1 cellular context compared by ENCODE assay signal in genomic region chr3:50268276-50268675, GRCh38.
TF ChIP-seq lines count a peak whose summit lies in the region.

No MANE protein-coding gene starts in this region.

TF ChIP-seq in HepG2, 621 proteins besides CTCF, POLR2A, EP300 and RAD21:
- TF ChIP-seq MNT (IDR thresholded peaks at IDR 0.05), result peak; percentile 87
- TF ChIP-seq NFIB (CRISPR knock-in tag; IDR thresholded peaks at IDR 0.05; ENCODE audit: borderline replicate concordance), result no peak
- 0 out of 2 replicates have a peak, but pooled peaks have one; percentile 11 for TF ChIP-seq ZBTB26 (CRISPR knock-in tag; IDR thresholded peaks at IDR 0.05; ENCODE audit: borderline replicate concordance)
- 0 out of 2 replicates have a peak, but pooled peaks have one; percentile 3 for TF ChIP-seq ZC3H13 (CRISPR knock-in tag; IDR thresholded peaks at IDR 0.05)
- TF ChIP-seq, protein P1, sequence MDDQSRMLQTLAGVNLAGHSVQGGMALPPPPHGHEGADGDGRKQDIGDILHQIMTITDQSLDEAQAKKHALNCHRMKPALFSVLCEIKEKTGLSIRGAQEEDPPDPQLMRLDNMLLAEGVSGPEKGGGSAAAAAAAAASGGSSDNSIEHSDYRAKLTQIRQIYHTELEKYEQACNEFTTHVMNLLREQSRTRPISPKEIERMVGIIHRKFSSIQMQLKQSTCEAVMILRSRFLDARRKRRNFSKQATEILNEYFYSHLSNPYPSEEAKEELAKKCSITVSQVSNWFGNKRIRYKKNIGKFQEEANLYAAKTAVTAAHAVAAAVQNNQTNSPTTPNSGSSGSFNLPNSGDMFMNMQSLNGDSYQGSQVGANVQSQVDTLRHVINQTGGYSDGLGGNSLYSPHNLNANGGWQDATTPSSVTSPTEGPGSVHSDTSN (CRISPR knock-in tag; IDR thresholded peaks at IDR 0.05; ENCODE audit: borderline replicate concordance), result no peak
- TF ChIP-seq, protein P2, sequence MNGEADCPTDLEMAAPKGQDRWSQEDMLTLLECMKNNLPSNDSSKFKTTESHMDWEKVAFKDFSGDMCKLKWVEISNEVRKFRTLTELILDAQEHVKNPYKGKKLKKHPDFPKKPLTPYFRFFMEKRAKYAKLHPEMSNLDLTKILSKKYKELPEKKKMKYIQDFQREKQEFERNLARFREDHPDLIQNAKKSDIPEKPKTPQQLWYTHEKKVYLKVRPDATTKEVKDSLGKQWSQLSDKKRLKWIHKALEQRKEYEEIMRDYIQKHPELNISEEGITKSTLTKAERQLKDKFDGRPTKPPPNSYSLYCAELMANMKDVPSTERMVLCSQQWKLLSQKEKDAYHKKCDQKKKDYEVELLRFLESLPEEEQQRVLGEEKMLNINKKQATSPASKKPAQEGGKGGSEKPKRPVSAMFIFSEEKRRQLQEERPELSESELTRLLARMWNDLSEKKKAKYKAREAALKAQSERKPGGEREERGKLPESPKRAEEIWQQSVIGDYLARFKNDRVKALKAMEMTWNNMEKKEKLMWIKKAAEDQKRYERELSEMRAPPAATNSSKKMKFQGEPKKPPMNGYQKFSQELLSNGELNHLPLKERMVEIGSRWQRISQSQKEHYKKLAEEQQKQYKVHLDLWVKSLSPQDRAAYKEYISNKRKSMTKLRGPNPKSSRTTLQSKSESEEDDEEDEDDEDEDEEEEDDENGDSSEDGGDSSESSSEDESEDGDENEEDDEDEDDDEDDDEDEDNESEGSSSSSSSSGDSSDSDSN (CRISPR knock-in tag; IDR thresholded peaks at IDR 0.05), result peak; percentile 23; the same call in 1 of the 2 replicates
- TF ChIP-seq, protein P3, sequence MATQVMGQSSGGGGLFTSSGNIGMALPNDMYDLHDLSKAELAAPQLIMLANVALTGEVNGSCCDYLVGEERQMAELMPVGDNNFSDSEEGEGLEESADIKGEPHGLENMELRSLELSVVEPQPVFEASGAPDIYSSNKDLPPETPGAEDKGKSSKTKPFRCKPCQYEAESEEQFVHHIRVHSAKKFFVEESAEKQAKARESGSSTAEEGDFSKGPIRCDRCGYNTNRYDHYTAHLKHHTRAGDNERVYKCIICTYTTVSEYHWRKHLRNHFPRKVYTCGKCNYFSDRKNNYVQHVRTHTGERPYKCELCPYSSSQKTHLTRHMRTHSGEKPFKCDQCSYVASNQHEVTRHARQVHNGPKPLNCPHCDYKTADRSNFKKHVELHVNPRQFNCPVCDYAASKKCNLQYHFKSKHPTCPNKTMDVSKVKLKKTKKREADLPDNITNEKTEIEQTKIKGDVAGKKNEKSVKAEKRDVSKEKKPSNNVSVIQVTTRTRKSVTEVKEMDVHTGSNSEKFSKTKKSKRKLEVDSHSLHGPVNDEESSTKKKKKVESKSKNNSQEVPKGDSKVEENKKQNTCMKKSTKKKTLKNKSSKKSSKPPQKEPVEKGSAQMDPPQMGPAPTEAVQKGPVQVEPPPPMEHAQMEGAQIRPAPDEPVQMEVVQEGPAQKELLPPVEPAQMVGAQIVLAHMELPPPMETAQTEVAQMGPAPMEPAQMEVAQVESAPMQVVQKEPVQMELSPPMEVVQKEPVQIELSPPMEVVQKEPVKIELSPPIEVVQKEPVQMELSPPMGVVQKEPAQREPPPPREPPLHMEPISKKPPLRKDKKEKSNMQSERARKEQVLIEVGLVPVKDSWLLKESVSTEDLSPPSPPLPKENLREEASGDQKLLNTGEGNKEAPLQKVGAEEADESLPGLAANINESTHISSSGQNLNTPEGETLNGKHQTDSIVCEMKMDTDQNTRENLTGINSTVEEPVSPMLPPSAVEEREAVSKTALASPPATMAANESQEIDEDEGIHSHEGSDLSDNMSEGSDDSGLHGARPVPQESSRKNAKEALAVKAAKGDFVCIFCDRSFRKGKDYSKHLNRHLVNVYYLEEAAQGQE (IDR thresholded peaks at IDR 0.05; ENCODE audit: borderline replicate concordance in 1 of 2, low read depth in 1 of 2, low read length in 2 of 2), result no peak
- TF ChIP-seq MXD1 (CRISPR knock-in tag; IDR thresholded peaks at IDR 0.05), result 0 out of 2 replicates have a peak, but pooled peaks have one; percentile 32
- TF ChIP-seq ZBTB43 (CRISPR knock-in tag; conservative IDR thresholded peaks at IDR 0.05), result peak; percentile 65; the same call in 1 of the 2 replicates
- TF ChIP-seq, protein P4, sequence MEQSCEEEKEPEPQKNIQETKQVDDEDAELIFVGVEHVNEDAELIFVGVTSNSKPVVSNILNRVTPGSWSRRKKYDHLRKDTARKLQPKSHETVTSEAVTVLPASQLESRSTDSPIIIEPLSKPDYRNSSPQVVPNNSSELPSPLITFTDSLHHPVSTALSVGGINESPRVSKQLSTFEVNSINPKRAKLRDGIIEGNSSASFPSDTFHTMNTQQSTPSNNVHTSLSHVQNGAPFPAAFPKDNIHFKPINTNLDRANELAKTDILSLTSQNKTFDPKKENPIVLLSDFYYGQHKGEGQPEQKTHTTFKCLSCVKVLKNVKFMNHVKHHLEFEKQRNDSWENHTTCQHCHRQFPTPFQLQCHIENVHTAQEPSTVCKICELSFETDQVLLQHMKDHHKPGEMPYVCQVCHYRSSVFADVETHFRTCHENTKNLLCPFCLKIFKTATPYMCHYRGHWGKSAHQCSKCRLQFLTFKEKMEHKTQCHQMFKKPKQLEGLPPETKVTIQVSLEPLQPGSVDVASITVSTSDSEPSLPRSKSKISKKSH (CRISPR knock-in tag; IDR thresholded peaks at IDR 0.05; ENCODE audit: borderline replicate concordance), result no peak
- no peak for TF ChIP-seq FOXK2 (IDR thresholded peaks at IDR 0.05)
